In the genomic region with DNA sequence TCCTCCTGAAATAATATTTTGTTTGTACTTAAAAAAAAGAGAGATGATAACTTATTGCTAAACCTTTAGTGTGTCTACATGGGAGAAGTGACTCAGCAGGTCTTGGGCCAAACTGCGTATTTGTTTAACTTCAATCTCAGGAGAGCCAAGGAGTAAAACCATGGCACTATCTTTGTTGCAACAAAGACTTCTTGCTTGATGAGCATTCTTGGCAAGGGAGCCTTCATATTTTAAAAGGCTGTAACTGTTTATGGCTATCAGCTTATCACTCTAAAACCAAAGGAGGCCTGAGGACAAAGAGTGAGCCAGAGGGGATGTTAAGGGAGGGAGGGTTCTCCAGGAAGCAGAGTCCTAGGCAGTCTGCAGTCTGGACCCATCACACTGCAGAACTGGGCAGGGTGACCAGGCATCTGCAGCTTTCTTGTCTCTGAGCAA, we compare ENCODE assay signal across 11 cellular contexts.
DNase-seq lines count a peak whose midpoint lies in the region; ATAC-seq and TF ChIP-seq lines count a peak whose summit lies in the region.
"Had no signal": no experiment of that assay in that cellular context is flagged by ENCODE, and none has a peak within 500 bp of the region (broad histone marks: within the 10 kb centered on the region; RNA-seq: fewer than 3 reads in every experiment).

No MANE protein-coding gene starts in this region.

- DNase-seq in epithelial cell of esophagus (ENCODE audit: low read depth) = peak; percentile 85
- DNase-seq in omental fat pad (ENCODE audit: low spot score) = no peak
- no peak for DNase-seq in DMS153 (lab: John Stamatoyannopoulos, UW)
- no peak for DNase-seq in NCI-H2196 (lab: John Stamatoyannopoulos, UW; ENCODE audit: unreplicated experiment)
- no peak for DNase-seq in NCI-H748 (lab: John Stamatoyannopoulos, UW; ENCODE audit: unreplicated experiment)
- DNase-seq: activated CD4-positive, alpha-beta T cell treated with anti-CD3 and anti-CD28 coated beads for 48 hours; Kasumi-1 had no signal

- H3F3A ChIP-seq in OCI-LY1 (ENCODE audit: insufficient read depth, low read length) = no peaks in the 10 kb centered on the region

- H3K4me1 ChIP-seq in BLaER1 treated with 17β-estradiol and CSF1 and Interleukin-3, amounts not matched to agents 10 nM and 100 nM = peaks cover 48 to 78% (median 61%) of the 10 kb centered on the region in 10 experiments
- peaks cover 63% of the 10 kb centered on the region for H3K4me1 ChIP-seq in OCI-LY1 (ENCODE audit: insufficient read depth, low read length, severe bottlenecking)
- H3K4me1 ChIP-seq: parathyroid adenoma had no signal

- H3K4me3 ChIP-seq in BLaER1 treated with 17β-estradiol and CSF1 and Interleukin-3, amounts not matched to agents 10 nM and 100 nM = no peak overlapping the region
- H3K4me3 ChIP-seq in OCI-LY1 (ENCODE audit: low read depth, low read length, poor library complexity, severe bottlenecking) (no peak overlapping the region), epithelial cell of esophagus (ENCODE audit: low read length) (no peak overlapping the region)

- no peaks in the 10 kb centered on the region for H3K9me2 ChIP-seq in OCI-LY1 (ENCODE audit: low read depth, low read length)

- H4K20me1 ChIP-seq in BLaER1 treated with 17β-estradiol and CSF1 and Interleukin-3, amounts not matched to agents 10 nM and 100 nM = no peaks in the 10 kb centered on the region
- H4K20me1 ChIP-seq in OCI-LY1 (ENCODE audit: insufficient read depth, low read length) = no peaks in the 10 kb centered on the region

- H3K36me3 ChIP-seq in BLaER1 treated with 17β-estradiol and CSF1 and Interleukin-3, amounts not matched to agents 10 nM and 100 nM = no peaks in the 10 kb centered on the region
- no peaks in the 10 kb centered on the region for H3K36me3 ChIP-seq in OCI-LY1 (ENCODE audit: insufficient read depth, low read length)

- ATAC-seq in omental fat pad (ENCODE audit: low FRiP score) = peak; percentile 70
- ATAC-seq in HG03108 (IDR thresholded peaks at IDR 0.05; ENCODE audit: unreplicated experiment) = no peak

- H2AFZ ChIP-seq in OCI-LY1 (ENCODE audit: low read length) = peak overlapping the region; percentile 71; the same call in 1 of the 2 replicates
- H2AFZ ChIP-seq: parathyroid adenoma had no signal

- TF ChIP-seq CTCF in OCI-LY1 (IDR thresholded peaks at IDR 0.05; ENCODE audit: low read length) (no peak), epithelial cell of esophagus (IDR thresholded peaks at IDR 0.05; ENCODE audit: insufficient read depth, low read depth, low read length, missing control alignments) (no peak), omental fat pad (IDR thresholded peaks at IDR 0.05) (no peak)

- peaks cover 0 to 2% (median 0%) of the 10 kb centered on the region in 11 experiments; a peak in 1 of 22 replicates for H3K9me3 ChIP-seq in BLaER1 treated with 17β-estradiol and CSF1 and Interleukin-3, amounts not matched to agents 10 nM and 100 nM (replicated peaks in 1 of 11)
- H3K9me3 ChIP-seq in OCI-LY1 (ENCODE audit: low read length) = no peaks in the 10 kb centered on the region

- peak overlapping the region; percentile 87 to 95 (median 91) for H3K4me2 ChIP-seq in BLaER1 treated with 17β-estradiol and CSF1 and Interleukin-3, amounts not matched to agents 10 nM and 100 nM
- no peak overlapping the region for H3K4me2 ChIP-seq in OCI-LY1 (ENCODE audit: low read length)

- peak overlapping the region in 5 of 11 experiments; percentile 7 to 81 (median 73); a peak in 6 of 22 replicates for H3K27ac ChIP-seq in BLaER1 treated with 17β-estradiol and CSF1 and Interleukin-3, amounts not matched to agents 10 nM and 100 nM
- H3K27ac ChIP-seq in OCI-LY1 (ENCODE audit: low read depth, low read length, poor library complexity, severe bottlenecking) = peak overlapping the region; percentile 38
- H3K27ac ChIP-seq: parathyroid adenoma had no signal

- H3K9ac ChIP-seq in BLaER1 treated with 17β-estradiol and CSF1 and Interleukin-3, amounts not matched to agents 10 nM and 100 nM = no peak overlapping the region
- H3K9ac ChIP-seq in OCI-LY1 (ENCODE audit: low read length) = no peak overlapping the region
- H3K9ac ChIP-seq: parathyroid adenoma had no signal

- 0 out of 22 replicates have a peak, but pooled peaks cover 0 to 4% (median 0%) of the 10 kb centered on the region in 11 experiments for H3K27me3 ChIP-seq in BLaER1 treated with 17β-estradiol and CSF1 and Interleukin-3, amounts not matched to agents 10 nM and 100 nM
- no peaks in the 10 kb centered on the region for H3K27me3 ChIP-seq in OCI-LY1 (ENCODE audit: insufficient read depth, low read length)

- H3K79me2 ChIP-seq in OCI-LY1 (ENCODE audit: insufficient read depth, low read length) = no peaks in the 10 kb centered on the region
- H3K79me2 ChIP-seq: parathyroid adenoma had no signal
